ENCODE assay signal across 8 cellular contexts in genomic region chr20:45368221-45368980, GRCh38. TPM values are rescaled to one million over a fixed set of nuclear protein-coding genes. Genes with fewer than 3 reads are reported as not detected.
DNase-seq lines count a peak whose midpoint lies in the region; ATAC-seq lines count a peak whose summit lies in the region.

No MANE protein-coding gene starts in this region.

- H3K4me3 Mint-ChIP-seq in effector memory CD8-positive, alpha-beta T cell: peak overlapping the region; percentile 67 to 74

- no peaks in the 10 kb centered on the region for H3K9me3 Mint-ChIP-seq in effector memory CD8-positive, alpha-beta T cell

- H3K36me3 Mint-ChIP-seq in effector memory CD8-positive, alpha-beta T cell (ENCODE audit: insufficient read depth): peaks cover 60% of the 10 kb centered on the region

- H3K27me3 Mint-ChIP-seq in effector memory CD8-positive, alpha-beta T cell: no peaks in the 10 kb centered on the region

- peaks cover 46 to 51% of the 10 kb centered on the region in 2 donors for H3K4me1 Mint-ChIP-seq in effector memory CD8-positive, alpha-beta T cell (ENCODE audit: low read depth in 2 of 2)

- DNase-seq in MV-4-11 (lab: John Stamatoyannopoulos, UW) (peak; percentile 95), left lobe of liver (ENCODE audit: low spot score) (no peak), NCI-H1436 treated with DMSO at 0.1 percent for 48 hours (lab: John Stamatoyannopoulos, UW) (no peak), hippocampal formation (lab: John Stamatoyannopoulos, UW) (no peak)
- peak; percentile 23 to 32 (median 25) for DNase-seq in effector memory CD8-positive, alpha-beta T cell
- DNase-seq in effector CD8-positive, alpha-beta T cell (lab: John Stamatoyannopoulos, UW): no peak

- H3K27ac Mint-ChIP-seq in effector memory CD8-positive, alpha-beta T cell: peak overlapping the region; percentile 90 to 92

- peak; percentile 85 for ATAC-seq in GM18511 (IDR thresholded peaks at IDR 0.05; ENCODE audit: unreplicated experiment)
- peak; percentile 84 for ATAC-seq in HG02610 (IDR thresholded peaks at IDR 0.05; ENCODE audit: unreplicated experiment)
- peak; percentile 62 for ATAC-seq in effector memory CD8-positive, alpha-beta T cell (replicated peaks)
- no peak for ATAC-seq in left lobe of liver

RNA-seq across cellular contexts. Expression of gene SYS1, which starts 5.4 kb away (rescaled TPM):
- total RNA-seq in left lobe of liver: 16.9 TPM

RNA-seq across cellular contexts. Expression of gene TP53TG5, which starts 9.7 kb away (rescaled TPM):
- total RNA-seq in left lobe of liver: not detected

RNA-seq across cellular contexts. Expression of gene SDC4, which starts 20.2 kb away (rescaled TPM):
- 89.3 TPM for total RNA-seq in left lobe of liver

RNA-seq across cellular contexts. Expression of gene DBNDD2, which starts 39.7 kb away (rescaled TPM):
- total RNA-seq in left lobe of liver: 2.9 TPM

RNA-seq across cellular contexts. Expression of gene PIGT, which starts 47.5 kb away (rescaled TPM):
- 36.0 TPM for total RNA-seq in left lobe of liver

Comparison
In these comparisons a context has a peak if more than half of its experiments do, and no peak if none do; other contexts are left out.
1. DNase-seq: peak in MV-4-11 (single experiment) and effector memory CD8-positive, alpha-beta T cell (3 of 3); none in left lobe of liver (single experiment), effector CD8-positive, alpha-beta T cell (single experiment), NCI-H1436 treated with DMSO at 0.1 percent for 48 hours (single experiment) and hippocampal formation (0 of 2).